1 cellular context compared by ENCODE assay signal in genomic region chr1:59063501-59063900, GRCh38.
TF ChIP-seq lines count a peak whose summit lies in the region.

No MANE protein-coding gene starts in this region.

TF ChIP-seq in WTC11, 78 proteins besides CTCF, POLR2A, EP300 and RAD21 (continued from another document):
- TF ChIP-seq AFF4 (CRISPR knock-in tag; IDR thresholded peaks at IDR 0.05; ENCODE audit: borderline replicate concordance) = 0 out of 2 replicates have a peak, but pooled peaks have one; percentile 24
- TF ChIP-seq, protein P1, sequence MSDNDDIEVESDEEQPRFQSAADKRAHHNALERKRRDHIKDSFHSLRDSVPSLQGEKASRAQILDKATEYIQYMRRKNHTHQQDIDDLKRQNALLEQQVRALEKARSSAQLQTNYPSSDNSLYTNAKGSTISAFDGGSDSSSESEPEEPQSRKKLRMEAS (CRISPR knock-in tag; IDR thresholded peaks at IDR 0.05) = 0 out of 2 replicates have a peak, but pooled peaks have one; percentile 19
